In the genomic region with DNA sequence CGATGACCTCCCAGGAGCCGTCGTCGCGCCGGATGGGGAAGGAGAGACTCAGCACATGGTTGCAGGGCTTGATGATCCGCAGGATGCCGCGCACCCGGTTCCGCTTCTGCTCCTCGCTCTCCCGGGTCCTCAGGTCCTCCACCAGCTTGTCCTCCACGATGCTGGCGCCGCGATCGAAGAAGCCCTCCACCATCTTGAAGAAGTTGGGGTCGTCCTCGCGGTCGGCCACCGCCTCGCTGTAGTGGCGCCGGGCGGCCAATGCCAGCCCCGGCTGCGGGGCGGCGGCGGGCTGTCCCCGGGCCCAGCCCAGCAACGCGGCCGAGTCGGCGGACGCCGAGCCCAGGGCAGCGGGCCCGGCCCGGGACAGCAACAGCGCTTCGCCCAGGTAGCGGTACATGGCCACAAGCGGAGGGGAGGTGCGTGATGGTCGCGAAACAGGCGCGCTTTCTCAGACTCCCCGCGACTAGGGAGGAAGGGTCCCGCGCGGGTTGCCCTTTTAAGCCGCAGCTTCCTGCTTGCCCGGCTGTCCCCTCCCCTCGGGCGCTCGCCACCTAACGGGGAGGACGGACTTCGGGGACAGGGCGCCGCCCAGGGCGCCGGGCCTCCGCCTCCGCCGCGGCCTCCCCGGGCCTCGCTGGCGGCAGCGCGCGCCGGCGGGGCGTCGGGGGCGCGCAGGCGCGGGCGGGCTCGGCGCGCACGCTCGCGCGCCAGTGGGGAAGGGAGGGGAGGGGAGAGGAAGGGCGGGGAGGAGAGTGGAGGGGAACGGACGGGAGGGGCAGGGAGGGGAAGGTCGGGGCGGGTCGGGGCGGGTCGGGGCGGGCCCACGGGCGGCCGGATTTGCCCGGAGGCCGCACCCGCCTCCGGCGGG, we compare ENCODE assay signal across 8 cellular contexts. TPM values are rescaled to one million over a fixed set of nuclear protein-coding genes. Genes with fewer than 3 reads are reported as not detected.
DNase-seq lines count a peak whose midpoint lies in the region; ATAC-seq and TF ChIP-seq lines count a peak whose summit lies in the region.

A gene (minus strand): TSS at position 471 of the 868 bp plus-strand sequence. CDS start 74 bp downstream, at position 397.
A gene with protein sequence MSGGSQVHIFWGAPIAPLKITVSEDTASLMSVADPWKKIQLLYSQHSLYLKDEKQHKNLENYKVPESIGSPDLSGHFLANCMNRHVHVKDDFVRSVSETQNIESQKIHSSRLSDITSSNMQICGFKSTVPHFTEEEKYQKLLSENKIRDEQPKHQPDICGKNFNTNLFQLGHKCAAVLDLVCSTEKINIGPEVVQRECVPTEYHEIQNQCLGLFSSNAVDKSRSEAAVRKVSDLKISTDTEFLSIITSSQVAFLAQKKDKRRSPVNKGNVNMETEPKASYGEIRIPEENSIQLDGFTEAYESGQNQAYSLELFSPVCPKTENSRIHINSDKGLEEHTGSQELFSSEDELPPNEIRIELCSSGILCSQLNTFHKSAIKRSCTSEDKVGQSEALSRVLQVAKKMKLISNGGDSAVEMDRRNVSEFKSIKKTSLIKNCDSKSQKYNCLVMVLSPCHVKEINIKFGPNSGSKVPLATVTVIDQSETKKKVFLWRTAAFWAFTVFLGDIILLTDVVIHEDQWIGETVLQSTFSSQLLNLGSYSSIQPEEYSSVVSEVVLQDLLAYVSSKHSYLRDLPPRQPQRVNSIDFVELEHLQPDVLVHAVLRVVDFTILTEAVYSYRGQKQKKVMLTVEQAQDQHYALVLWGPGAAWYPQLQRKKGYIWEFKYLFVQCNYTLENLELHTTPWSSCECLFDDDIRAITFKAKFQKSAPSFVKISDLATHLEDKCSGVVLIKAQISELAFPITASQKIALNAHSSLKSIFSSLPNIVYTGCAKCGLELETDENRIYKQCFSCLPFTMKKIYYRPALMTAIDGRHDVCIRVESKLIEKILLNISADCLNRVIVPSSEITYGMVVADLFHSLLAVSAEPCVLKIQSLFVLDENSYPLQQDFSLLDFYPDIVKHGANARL (plus strand): TSS at position 834 of the 868 bp plus-strand sequence. CDS start 56,149 bp downstream, outside the sequence.

- TF ChIP-seq POLR2A in right lobe of liver (IDR thresholded peaks at IDR 0.05) = peak; percentile 90

- H3K27ac ChIP-seq in dorsolateral prefrontal cortex = peak within 1 kb of the TSS; percentile 78 to 98 (median 95)
- H3K27ac ChIP-seq in right lobe of liver = peak within 1 kb of the TSS; percentile 84 to 95 (median 92)

- H3K36me3 ChIP-seq in BE2C (no peaks in the 10 kb centered on the region; the same call in 1 of the 2 replicates), right lobe of liver (peaks cover 0 to under 1% (median 0%) of the 10 kb centered on the region in 4 donors)

- H3K9me3 ChIP-seq in BE2C = no peaks in the 10 kb centered on the region
- no peaks in the 10 kb centered on the region for H3K9me3 ChIP-seq in right lobe of liver

- H3K27me3 ChIP-seq in BE2C (no peaks in the 10 kb centered on the region), dorsolateral prefrontal cortex (no peaks in the 10 kb centered on the region), right lobe of liver (no peaks in the 10 kb centered on the region)

- ATAC-seq in GM19043 (IDR thresholded peaks at IDR 0.05; ENCODE audit: low read depth, unreplicated experiment) = peak; percentile 57
- peak; percentile 66 for ATAC-seq in HG03354 (IDR thresholded peaks at IDR 0.05; ENCODE audit: poor library complexity, severe bottlenecking, unreplicated experiment)
- peak; percentile 73 to 85 (median 74) for ATAC-seq in right lobe of liver

- intact Hi-C loops in dorsolateral prefrontal cortex (cut with DNase I) = loop anchor here (2.0 to 5.0 kb wide), 4 partner anchors 37 to 338 kb away; a partner anchor contains a TSS
- intact Hi-C loops in right lobe of liver (cut with DNase I) = no loop called here

- H3K4me3 ChIP-seq in BE2C (ENCODE audit: low read depth, low read length) = peak within 1 kb of the TSS; percentile 80
- H3K4me3 ChIP-seq in dorsolateral prefrontal cortex = peak within 1 kb of the TSS; percentile 66 to 96 (median 89)
- H3K4me3 ChIP-seq in right lobe of liver = peak within 1 kb of the TSS; percentile 74 to 79 (median 77)

- DNase-seq in BE2C (peak; percentile 96), NCI-H526 treated with DMSO at 0.1 percent for 48 hours (lab: John Stamatoyannopoulos, UW) (peak; percentile 40), dorsolateral prefrontal cortex (peak; percentile 69 to 92 (median 86)), right lobe of liver (peak; percentile 97 to 98 (median 98))
- DNase-seq in activated CD4-positive, alpha-beta T cell treated with anti-CD3 and anti-CD28 coated beads, Interleukin-2, amount 50 U/mL, for 48 hours = peak; percentile 89 to 92
- peak; percentile 81 to 88 for DNase-seq in stimulated activated CD4-positive, alpha-beta T cell treated with anti-CD3 and anti-CD28 coated beads, Interleukin-4, amount 100 ng/mL, for 48 hours (ENCODE audit: low read depth in 2 of 2)

- 0% methylated on average over 10 of the region's 112 CpGs for WGBS in right lobe of liver (ENCODE audit: insufficient coverage, low coverage, low lambda C conversion rate, missing lambda C conversion rate)

- TF ChIP-seq CTCF in BE2C (IDR thresholded peaks at IDR 0.05; ENCODE audit: low read depth, low read length) (no peak), dorsolateral prefrontal cortex (IDR thresholded peaks at IDR 0.05 in 54 of 56, conservative IDR thresholded peaks at IDR 0.05 in 2 of 56; ENCODE audit: low read depth in 1 of 56, partially characterized antibody in 56 of 56) (peak in 3 of 56 donors; percentile 4 to 21 (median 12)), right lobe of liver (IDR thresholded peaks at IDR 0.05) (no peak)

- H3K4me1 ChIP-seq in BE2C = no peaks in the 10 kb centered on the region; the same call in 1 of the 2 replicates
- H3K4me1 ChIP-seq in right lobe of liver = peaks cover 0 to 22% (median 0%) of the 10 kb centered on the region in 4 donors

RNA-seq across cellular contexts. Expression of the first gene that starts in this region (rescaled TPM):
- 59.7 TPM for polyA plus RNA-seq in BE2C (2012; ENCODE audit: insufficient read depth, insufficient read length, low read depth)
- total RNA-seq in dorsolateral prefrontal cortex (100 to 1,000 TPM; 180 to 488 (median 250) TPM), right lobe of liver (100 to 1,000 TPM; 272 to 652 (median 433) TPM)

RNA-seq across cellular contexts. Expression of the second gene that starts in this region (rescaled TPM):
- 27.9 TPM for polyA plus RNA-seq in BE2C (2012; ENCODE audit: insufficient read depth, insufficient read length, low read depth)
- total RNA-seq in dorsolateral prefrontal cortex (10 to 100 TPM in 117 of 120 experiments, 1 to 10 TPM in 3; 9.7 to 19.5 (median 13.7) TPM), right lobe of liver (10 to 100 TPM; 22.5 to 33.2 (median 27.2) TPM)

Comparison
In these comparisons a context has a peak if more than half of its experiments do, and no peak if none do; other contexts are left out.
1. Peak in every context shown above with its lines: DNase-seq, ATAC-seq, H3K4me3 ChIP-seq and H3K27ac ChIP-seq.
2. DNase-seq: peak in every context shown above with its lines; median percentile 98 in right lobe of liver; 96 in BE2C; 90 in activated CD4-positive, alpha-beta T cell treated with anti-CD3 and anti-CD28 coated beads, Interleukin-2, amount 50 U/mL, for 48 hours; 86 in dorsolateral prefrontal cortex; 84 in stimulated activated CD4-positive, alpha-beta T cell treated with anti-CD3 and anti-CD28 coated beads, Interleukin-4, amount 100 ng/mL, for 48 hours; 40 in NCI-H526 treated with DMSO at 0.1 percent for 48 hours.
3. intact Hi-C loops: an anchor here in dorsolateral prefrontal cortex (2.0 to 5.0 kb wide); none called in right lobe of liver.